Comparison of ENCODE assay signal across 13 cellular contexts in the genomic region with DNA sequence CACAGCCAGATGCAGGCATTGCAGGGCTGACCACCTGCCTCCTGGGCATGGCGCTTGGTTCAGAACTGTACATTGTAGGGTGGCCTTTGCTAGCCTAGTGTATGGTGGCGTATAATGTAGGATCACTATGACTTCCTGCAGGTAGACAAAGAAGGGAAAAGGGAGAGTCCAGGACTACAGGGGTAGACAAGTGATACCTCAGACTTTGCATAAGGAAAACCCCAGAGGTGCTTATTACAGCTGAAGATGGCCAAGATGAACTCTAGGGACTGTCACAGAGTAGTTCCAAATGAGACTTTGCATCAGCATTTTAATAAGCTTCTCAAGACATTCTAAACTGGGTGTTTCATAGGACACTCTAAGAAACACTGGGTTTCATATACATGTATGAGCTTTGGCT.
DNase-seq lines count a peak whose midpoint lies in the region; ATAC-seq and TF ChIP-seq lines count a peak whose summit lies in the region.
"Had no signal": no experiment of that assay in that cellular context is flagged by ENCODE, and none has a peak within 500 bp of the region (broad histone marks: within the 10 kb centered on the region; RNA-seq: fewer than 3 reads in every experiment).

No MANE protein-coding gene starts in this region.

- intact Hi-C loops in prostate gland (cut with DNase I), result no loop called here

- H3K9ac ChIP-seq in Karpas-422 (ENCODE audit: low read length) (no peak overlapping the region), MM.1S (ENCODE audit: low read length) (no peak overlapping the region)
- H3K9ac ChIP-seq: SK-N-SH had no signal

- peaks cover 10% of the 10 kb centered on the region; the same call in 1 of the 2 replicates for H4K20me1 ChIP-seq in Karpas-422 (ENCODE audit: insufficient read depth, low read depth, low read length)
- no peaks in the 10 kb centered on the region for H4K20me1 ChIP-seq in MM.1S (ENCODE audit: insufficient read depth, low read length)

- H3K4me1 ChIP-seq in Karpas-422 (ENCODE audit: low read length) (peaks cover 63% of the 10 kb centered on the region), prostate gland (replicated peaks) (no peaks in the 10 kb centered on the region), MM.1S (ENCODE audit: low read length) (no peaks in the 10 kb centered on the region)

- H2AFZ ChIP-seq in Karpas-422 (ENCODE audit: low read length) (no peak overlapping the region), MM.1S (ENCODE audit: low read length) (no peak overlapping the region)

- H3K4me3 ChIP-seq in Karpas-422 (ENCODE audit: low read length) (peak overlapping the region; percentile 21; the same call in 1 of the 2 replicates), prostate gland (no peak overlapping the region), MM.1S (ENCODE audit: low read length) (no peak overlapping the region)

- TF ChIP-seq CTCF in prostate gland (IDR thresholded peaks at IDR 0.05) (no peak), MM.1S (IDR thresholded peaks at IDR 0.05; ENCODE audit: low read length) (no peak)

- H3K27ac ChIP-seq in Karpas-422 (ENCODE audit: low read length), result peak overlapping the region; percentile 56
- H3K27ac ChIP-seq in prostate gland, result no peak overlapping the region
- H3K27ac ChIP-seq in MM.1S (ENCODE audit: low read length), result no peak overlapping the region

- no peaks in the 10 kb centered on the region for H3K9me3 ChIP-seq in Karpas-422 (ENCODE audit: low read length)
- no peaks in the 10 kb centered on the region for H3K9me3 ChIP-seq in prostate gland
- H3K9me3 ChIP-seq in MM.1S (replicated peaks; ENCODE audit: insufficient read depth, low read length), result no peaks in the 10 kb centered on the region
- H3K9me3 ChIP-seq: SK-N-SH had no signal

- H3K9me2 ChIP-seq in Karpas-422 (replicated peaks; ENCODE audit: insufficient read depth, low read length) (no peaks in the 10 kb centered on the region), MM.1S (replicated peaks; ENCODE audit: insufficient read depth, low read length) (no peaks in the 10 kb centered on the region)
- H3K9me2 ChIP-seq: SK-N-SH had no signal

- H3K79me2 ChIP-seq in Karpas-422 (ENCODE audit: low read length) (peaks cover 3% of the 10 kb centered on the region; the same call in 1 of the 2 replicates), MM.1S (ENCODE audit: low read length) (no peaks in the 10 kb centered on the region)

- H3F3A ChIP-seq in MM.1S (ENCODE audit: insufficient read depth, low read length), result 0 out of 2 replicates have a peak, but pooled peaks cover 7% of the 10 kb centered on the region

- DNase-seq in Karpas-422 (peak; percentile 81), NCI-H82 treated with DMSO at 0.1 percent for 48 hours (lab: John Stamatoyannopoulos, UW; ENCODE audit: unreplicated experiment) (no peak), prostate gland (ENCODE audit: low spot score) (no peak), MM.1S (no peak)
- no peak for DNase-seq in effector CD8-positive, alpha-beta T cell (lab: John Stamatoyannopoulos, UW)
- DNase-seq: DMS79 treated with DMSO at 0.1 percent for 48 hours, hippocampal formation, left ventricle myocardium superior, NCI-H2029 treated with DMSO at 0.1 percent for 48 hours, SK-N-SH had no signal

- peaks cover 20% of the 10 kb centered on the region for H3K36me3 ChIP-seq in Karpas-422 (ENCODE audit: insufficient read depth, low read length)
- H3K36me3 ChIP-seq in prostate gland, result no peaks in the 10 kb centered on the region
- no peaks in the 10 kb centered on the region for H3K36me3 ChIP-seq in MM.1S (replicated peaks; ENCODE audit: insufficient read depth, low read length)

- no peak for TF ChIP-seq POLR2A in prostate gland (IDR thresholded peaks at IDR 0.05)

- H3K4me2 ChIP-seq in Karpas-422 (ENCODE audit: low read depth, low read length, poor library complexity, severe bottlenecking) (peak overlapping the region; percentile 50), MM.1S (ENCODE audit: low read depth, low read length) (no peak overlapping the region)
- H3K4me2 ChIP-seq: SK-N-SH had no signal

- 95% methylated on average over 2 of the region's 2 CpGs for WGBS in prostate gland

- ATAC-seq in GM18508 (IDR thresholded peaks at IDR 0.05; ENCODE audit: insufficient read depth, unreplicated experiment) (peak; percentile 24), GM19467 (IDR thresholded peaks at IDR 0.05; ENCODE audit: unreplicated experiment) (peak; percentile 24), HG02840 (IDR thresholded peaks at IDR 0.05; ENCODE audit: low FRiP score, unreplicated experiment) (peak; percentile 71)
- ATAC-seq: left ventricle myocardium superior had no signal

- H3K27me3 ChIP-seq in Karpas-422 (ENCODE audit: low read length), result no peaks in the 10 kb centered on the region
- H3K27me3 ChIP-seq in prostate gland (replicated peaks; ENCODE audit: insufficient read depth), result no peaks in the 10 kb centered on the region
- H3K27me3 ChIP-seq in MM.1S (replicated peaks; ENCODE audit: insufficient read depth, low read length), result no peaks in the 10 kb centered on the region
